ENCODE assay signal across 8 cellular contexts in genomic region chr3:46882377-46883015, GRCh38. TPM values are rescaled to one million over a fixed set of nuclear protein-coding genes. Genes with fewer than 3 reads are reported as not detected.
DNase-seq lines count a peak whose midpoint lies in the region; ATAC-seq and TF ChIP-seq lines count a peak whose summit lies in the region.

No MANE protein-coding gene starts in this region.

- H3K27me3 Mint-ChIP-seq in CD14-positive monocyte (ENCODE audit: low read depth in 3 of 3) (peaks cover 59 to 79% (median 60%) of the 10 kb centered on the region in 3 donors), type B pancreatic cell (peaks cover 30% of the 10 kb centered on the region)

- H3K36me3 Mint-ChIP-seq in CD14-positive monocyte = peaks cover 0 to 13% of the 10 kb centered on the region in 2 donors
- H3K36me3 Mint-ChIP-seq in type B pancreatic cell = peaks cover 5% of the 10 kb centered on the region

- H3K27me3 ChIP-seq in lower lobe of right lung (ENCODE audit: low read depth) = peaks cover 47% of the 10 kb centered on the region

- intact Hi-C loops in CD14-positive monocyte (cut with micrococcal nuclease) = no loop called here
- intact Hi-C loops in lower lobe of right lung (cut with DNase I) = no loop called here

- H3K4me3 Mint-ChIP-seq in CD14-positive monocyte = peak overlapping the region; percentile 81 to 93
- peak overlapping the region; percentile 89 for H3K4me3 Mint-ChIP-seq in type B pancreatic cell

- H3K9me3 ChIP-seq in lower lobe of right lung = no peaks in the 10 kb centered on the region

- H3K36me3 ChIP-seq in lower lobe of right lung = no peaks in the 10 kb centered on the region

- peak overlapping the region; percentile 59 for H3K4me3 ChIP-seq in lower lobe of right lung

- H3K4me1 Mint-ChIP-seq in CD14-positive monocyte (peaks cover 12% of the 10 kb centered on the region), type B pancreatic cell (ENCODE audit: unreplicated experiment) (peaks cover 36% of the 10 kb centered on the region)

- peak; percentile 41 to 54 for ATAC-seq in lower lobe of right lung
- ATAC-seq in HG03378 (IDR thresholded peaks at IDR 0.05; ENCODE audit: unreplicated experiment) = no peak
- ATAC-seq in HG03469 (IDR thresholded peaks at IDR 0.05; ENCODE audit: unreplicated experiment) = no peak

- in situ Hi-C loops in KBM-7 (cut with MboI; ENCODE audit: low pct_unique_long_range_greater_than_20kb, low sequenced_read_pairs) = no loop called here

- peak overlapping the region in 1 of 7 donors; percentile 5 for H3K27ac Mint-ChIP-seq in CD14-positive monocyte
- H3K27ac Mint-ChIP-seq in type B pancreatic cell = peak overlapping the region; percentile 36

- H3K27ac ChIP-seq in lower lobe of right lung = peak overlapping the region; percentile 74

- TF ChIP-seq CTCF in CD14-positive monocyte (IDR thresholded peaks at IDR 0.05) (no peak), lower lobe of right lung (IDR thresholded peaks at IDR 0.05) (no peak), type B pancreatic cell (conservative IDR thresholded peaks at IDR 0.05) (no peak)

- H3K4me1 ChIP-seq in lower lobe of right lung = peaks cover 20% of the 10 kb centered on the region

- H3K9me3 Mint-ChIP-seq in CD14-positive monocyte = peaks cover 0 to 14% (median 6%) of the 10 kb centered on the region in 7 donors
- no peaks in the 10 kb centered on the region for H3K9me3 Mint-ChIP-seq in type B pancreatic cell

- DNase-seq in CD14-positive monocyte (ENCODE audit: low spot score) (no peak), KBM-7 (peak; percentile 42), cerebellar cortex (ENCODE audit: low spot score) (peak; percentile 22), lower lobe of right lung (no peak), type B pancreatic cell (ENCODE audit: extremely low spot score, unreplicated experiment) (no peak), RKO (ENCODE audit: low spot score) (no peak)

RNA-seq across cellular contexts. Expression of gene PTH1R, which starts 5.0 kb away (rescaled TPM):
- polyA plus RNA-seq in CD14-positive monocyte = not detected
- total RNA-seq in lower lobe of right lung = 14.5 TPM
- total RNA-seq in type B pancreatic cell (ENCODE audit: low replicate concordance) = 63.0 and 83.1 TPM in 2 replicates

RNA-seq across cellular contexts. Expression of gene MYL3, which starts 19.3 kb away (rescaled TPM):
- polyA plus RNA-seq in CD14-positive monocyte = not detected
- total RNA-seq in lower lobe of right lung = 2.0 TPM
- 5.4 and 20.8 TPM in 2 replicates for total RNA-seq in type B pancreatic cell (ENCODE audit: low replicate concordance)

Comparison
In these comparisons a context has a peak if more than half of its experiments do, and no peak if none do; other contexts are left out.
1. DNase-seq: peak in KBM-7 (single experiment) and cerebellar cortex (single experiment); none in CD14-positive monocyte (single experiment), lower lobe of right lung (single experiment), type B pancreatic cell (single experiment) and RKO (single experiment).
2. ATAC-seq: peak in lower lobe of right lung (2 of 2); none in HG03378 (single experiment) and HG03469 (single experiment).